In the genomic region with DNA sequence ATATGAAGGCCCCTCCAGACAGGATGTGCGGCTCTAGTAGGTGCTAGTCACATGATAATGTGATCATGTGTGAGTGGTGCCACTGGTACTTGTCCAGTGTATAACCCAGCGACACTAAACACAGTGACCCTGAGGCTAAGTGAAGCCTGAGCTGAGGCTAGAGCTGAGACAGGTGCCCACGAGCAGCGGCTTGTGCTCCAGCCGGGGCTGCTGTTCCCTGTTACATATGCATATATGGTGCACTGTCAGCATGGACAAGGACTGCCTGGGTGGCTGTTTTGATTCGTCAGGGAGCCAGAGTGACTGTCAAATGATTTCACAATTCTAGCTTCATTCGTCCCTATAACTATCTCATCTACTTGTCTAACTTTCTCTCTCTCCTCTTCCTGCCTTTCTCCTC, we compare ENCODE assay signal across 6 cellular contexts. TPM values are rescaled to one million over a fixed set of nuclear protein-coding genes. Genes with fewer than 3 reads are reported as not detected.
DNase-seq lines count a peak whose midpoint lies in the region; ATAC-seq, FAIRE-seq and TF ChIP-seq lines count a peak whose summit lies in the region.
"Not testable (repeated sequence)": the region's sequence is repeated elsewhere in the genome, so short reads cannot be mapped to it uniquely, and the experiment has no call there.

No MANE protein-coding gene starts in this region.

- not testable (repeated sequence) for H3K4me2 ChIP-seq in IMR-90 (ENCODE audit: low read depth, low read length); K562 (ENCODE audit: insufficient read depth, low read length)

- TF ChIP-seq POLR2A in IMR-90 (IDR thresholded peaks at IDR 0.05; ENCODE audit: low read depth, low read length); K562 (conservative IDR thresholded peaks at IDR 0.05): not testable (repeated sequence)

- dilution Hi-C loops in IMR-90 (cut with HindIII; ENCODE audit: low sequenced_read_pairs, unreplicated experiment) = not testable (repeated sequence)

- not testable (repeated sequence) for H4K5ac ChIP-seq in IMR-90 (ENCODE audit: low read depth, low read length)

- WGBS in IMR-90 (ENCODE audit: extremely low coverage in 2 of 2, insufficient read length in 1 of 2), 2 experiments = no CpG with 5 or more reads among the region's 7 CpGs
- WGBS in K562 (ENCODE audit: insufficient coverage, low coverage, missing lambda C conversion rate) = 0% methylated on average over 2 of the region's 7 CpGs

- not testable (repeated sequence) for H4K20me1 ChIP-seq in IMR-90 (ENCODE audit: insufficient read depth, low read length); K562 (replicated peaks; ENCODE audit: control insufficient read depth, insufficient read depth, low read length)

- CTCF ChIA-PET in IMR-90 (lab: Yijun Ruan, JAX); K562 (lab: Yijun Ruan, JAX; ENCODE audit: low intra/inter-chr PET ratio); naive thymus-derived CD4-positive, alpha-beta T cell (lab: Charles Lee): not testable (repeated sequence)

- H2BK5ac ChIP-seq in IMR-90 (ENCODE audit: low read depth, low read length, poor library complexity, severe bottlenecking) = not testable (repeated sequence)

- H3K9me3 Mint-ChIP-seq in naive thymus-derived CD4-positive, alpha-beta T cell = not testable (repeated sequence)

- H2AK5ac ChIP-seq in IMR-90 (ENCODE audit: low read depth, low read length) = not testable (repeated sequence)

- intact Hi-C loops in IMR-90 (cut with micrococcal nuclease); K562 (cut with micrococcal nuclease); left lung (cut with DNase I); naive thymus-derived CD4-positive, alpha-beta T cell (cut with micrococcal nuclease); upper lobe of right lung (cut with DNase I): not testable (repeated sequence)

- H3K9me1 ChIP-seq in IMR-90 (ENCODE audit: insufficient read depth, low read length); K562 (ENCODE audit: control insufficient read depth, insufficient read depth, low read length): not testable (repeated sequence)

- H2AK9ac ChIP-seq in IMR-90 (replicated peaks; ENCODE audit: low read depth, low read length, poor library complexity) = not testable (repeated sequence)

- H3K79me1 ChIP-seq in IMR-90 (ENCODE audit: low read depth in 1 of 2, low read length in 2 of 2) = not testable (repeated sequence)

- not testable (repeated sequence) for H3K4me1 Mint-ChIP-seq in naive thymus-derived CD4-positive, alpha-beta T cell

- POLR2A ChIA-PET in IMR-90 (lab: Charles Lee; ENCODE audit: unreplicated experiment); K562 (lab: Yijun Ruan, JAX); naive thymus-derived CD4-positive, alpha-beta T cell (lab: Charles Lee): not testable (repeated sequence)

- not testable (repeated sequence) for BruUV-seq in IMR-90 (replicated peaks; lab: Mats Ljungman, UMichigan); K562 (replicated peaks; lab: Mats Ljungman, UMichigan)

- not testable (repeated sequence) for H3K27ac Mint-ChIP-seq in naive thymus-derived CD4-positive, alpha-beta T cell

- ATAC-seq in IMR-90 (ENCODE audit: low read depth) (peak; percentile 29; the same call in 1 of the 2 replicates), RWPE2 (ENCODE audit: low read depth) (0 out of 3 replicates have a peak, but pooled peaks have one; percentile 17), K562 (peak; percentile 52; the same call in 2 of the 3 replicates), left lung (peak; percentile 19), upper lobe of right lung (peak; percentile 46)
- peak; percentile 32 for ATAC-seq in naive thymus-derived CD4-positive, alpha-beta T cell

- H3K79me2 ChIP-seq in K562 (ENCODE audit: control insufficient read depth, insufficient read depth, low read length) = not testable (repeated sequence)

- H2AFZ ChIP-seq in IMR-90 (replicated peaks; ENCODE audit: low read length, poor library complexity); K562 (ENCODE audit: low read depth, low read length): not testable (repeated sequence)

- not testable (repeated sequence) for H3K18ac ChIP-seq in IMR-90 (ENCODE audit: low read depth, low read length)

- H3K9me3 ChIP-seq in IMR-90 (ENCODE audit: control insufficient read depth, insufficient read depth, low read length); RWPE2 (ENCODE audit: severe bottlenecking); K562 (replicated peaks; ENCODE audit: control insufficient read depth, insufficient read depth, low read depth, low read length); left lung; naive thymus-derived CD4-positive, alpha-beta T cell (ENCODE audit: control insufficient read depth in 2 of 3, low read length in 3 of 3); upper lobe of right lung: not testable (repeated sequence)

- not testable (repeated sequence) for H3K4ac ChIP-seq in IMR-90 (ENCODE audit: low read depth, low read length)

- FAIRE-seq in K562 (lab: Jason Lieb, UNC) = not testable (repeated sequence)

- H3K27me3 ChIP-seq in IMR-90 (ENCODE audit: control insufficient read depth, insufficient read depth, low read length); RWPE2 (ENCODE audit: insufficient read depth, poor library complexity, severe bottlenecking); left lung; naive thymus-derived CD4-positive, alpha-beta T cell (ENCODE audit: control insufficient read depth in 2 of 2, insufficient read depth in 2 of 2, low read length in 2 of 2); upper lobe of right lung: not testable (repeated sequence)
- peaks cover 11% of the 10 kb centered on the region in 2 experiments for H3K27me3 ChIP-seq in K562 (ENCODE audit: control insufficient read depth in 2 of 2, insufficient read depth in 2 of 2, low read length in 2 of 2)

- not testable (repeated sequence) for H4K91ac ChIP-seq in IMR-90 (ENCODE audit: insufficient read depth, low read depth, low read length)

- not testable (repeated sequence) for H3K14ac ChIP-seq in IMR-90 (replicated peaks; ENCODE audit: low read depth, low read length)

- not testable (repeated sequence) for H3K4me3 Mint-ChIP-seq in naive thymus-derived CD4-positive, alpha-beta T cell

- not testable (repeated sequence) for TF ChIP-seq EP300 in K562 (IDR thresholded peaks at IDR 0.05; ENCODE audit: low read length)

- H3K23ac ChIP-seq in IMR-90 (ENCODE audit: low read depth, low read length) = not testable (repeated sequence)

- H3K36me3 ChIP-seq in IMR-90 (ENCODE audit: control insufficient read depth, insufficient read depth, low read length); RWPE2 (ENCODE audit: low read depth); K562 (ENCODE audit: control insufficient read depth, insufficient read depth, low read length); naive thymus-derived CD4-positive, alpha-beta T cell (ENCODE audit: control insufficient read depth in 2 of 3, insufficient read depth in 3 of 3, low read length in 3 of 3); upper lobe of right lung: not testable (repeated sequence)
- peaks cover 0 to 28% of the 10 kb centered on the region in 2 donors for H3K36me3 ChIP-seq in left lung

- H2BK15ac ChIP-seq in IMR-90 (ENCODE audit: low read depth, low read length) = not testable (repeated sequence)

- not testable (repeated sequence) for H3K27me3 Mint-ChIP-seq in naive thymus-derived CD4-positive, alpha-beta T cell

- not testable (repeated sequence) for DNase-seq in IMR-90; RWPE2 (ENCODE audit: low spot score); K562 (ENCODE audit: extremely low read depth in 1 of 4, low spot score in 3 of 4); left lung; naive thymus-derived CD4-positive, alpha-beta T cell; upper lobe of right lung

- H3K27ac ChIP-seq in IMR-90 (ENCODE audit: insufficient read depth, low read length); RWPE2 (ENCODE audit: poor library complexity, severe bottlenecking); K562 (ENCODE audit: extremely low read depth, low read depth, low read length); left lung; naive thymus-derived CD4-positive, alpha-beta T cell (ENCODE audit: low read depth, low read length); upper lobe of right lung: not testable (repeated sequence)

- not testable (repeated sequence) for H3K36me3 Mint-ChIP-seq in naive thymus-derived CD4-positive, alpha-beta T cell

- not testable (repeated sequence) for TF ChIP-seq RAD21 in IMR-90 (IDR thresholded peaks at IDR 0.05; ENCODE audit: low read length); K562 (CRISPR knock-in tag; conservative IDR thresholded peaks at IDR 0.05 in 1 of 2, IDR thresholded peaks at IDR 0.05 in 1 of 2)

- not testable (repeated sequence) for H2BK120ac ChIP-seq in IMR-90 (ENCODE audit: low read depth, low read length)

- not testable (repeated sequence) for H2BK20ac ChIP-seq in IMR-90 (ENCODE audit: low read depth, low read length)

- not testable (repeated sequence) for H3K4me3 ChIP-seq in IMR-90 (ENCODE audit: insufficient read depth, low read depth, low read length); RWPE2 (ENCODE audit: severe bottlenecking); K562; left lung; naive thymus-derived CD4-positive, alpha-beta T cell (ENCODE audit: low read length); upper lobe of right lung

- not testable (repeated sequence) for H3K4me1 ChIP-seq in IMR-90 (ENCODE audit: control insufficient read depth, insufficient read depth, low read length); RWPE2 (ENCODE audit: insufficient read depth, poor library complexity, severe bottlenecking); K562 (replicated peaks in 1 of 2; ENCODE audit: control insufficient read depth in 2 of 2, insufficient read depth in 2 of 2, low read length in 2 of 2); left lung; naive thymus-derived CD4-positive, alpha-beta T cell (ENCODE audit: control insufficient read depth in 2 of 2, insufficient read depth in 2 of 2, low read length in 2 of 2); upper lobe of right lung

- TF ChIP-seq CTCF in IMR-90 (conservative IDR thresholded peaks at IDR 0.05; ENCODE audit: low read depth, low read length); RWPE2 (IDR thresholded peaks at IDR 0.05; ENCODE audit: poor library complexity, severe bottlenecking); K562 (IDR thresholded peaks at IDR 0.05 in 2 of 3, conservative IDR thresholded peaks at IDR 0.05 in 1 of 3; ENCODE audit: insufficient read depth in 2 of 3, low read depth in 1 of 3, low read length in 3 of 3); left lung (IDR thresholded peaks at IDR 0.05); upper lobe of right lung (IDR thresholded peaks at IDR 0.05): not testable (repeated sequence)

- H3K9ac ChIP-seq in IMR-90 (ENCODE audit: low read depth, low read length); K562 (ENCODE audit: insufficient read depth in 1 of 2, low read depth in 2 of 2, low read length in 2 of 2): not testable (repeated sequence)

- not testable (repeated sequence) for H3K56ac ChIP-seq in IMR-90 (ENCODE audit: extremely low read depth, insufficient read depth, low read length)

- in situ Hi-C loops in IMR-90 (cut with MboI; ENCODE audit: low sequenced_read_pairs) = not testable (repeated sequence)
- in situ Hi-C loops in K562 (cut with MboI) = loop anchor here (25.0 kb wide), 2 partner anchors 220 to 230 kb away; no protein-coding TSS in a partner anchor

- not testable (repeated sequence) for H4K8ac ChIP-seq in IMR-90 (ENCODE audit: low read depth in 2 of 2, low read length in 2 of 2)

RNA-seq across cellular contexts. Expression of gene NAIP, which starts 18.2 kb away (rescaled TPM):
- 1.3 and 1.7 TPM in 2 replicates for total RNA-seq in IMR-90 (2012; rRNA removed)
- polyA plus RNA-seq in IMR-90 (2012; rRNA removed) = 1.3 and 2.2 TPM in 2 replicates
- 0.34 and 0.35 TPM in 2 replicates for polyA plus RNA-seq in IMR-90 (2012; cell fraction: cytosol; rRNA removed)
- 2.2 and 10.1 TPM in 2 replicates for polyA plus RNA-seq in IMR-90 (2012; cell fraction: nucleus; rRNA removed; ENCODE audit: low replicate concordance)
- 18.7 and 27.7 TPM in 2 replicates for total RNA-seq in K562 (2011; cell fraction: chromatin; rRNA removed; ENCODE audit: low replicate concordance)
- 9.2 and 9.8 TPM in 2 replicates for total RNA-seq in K562 (2011; cell fraction: nucleolus; rRNA removed)
- 27.1 and 39.6 TPM in 2 replicates for total RNA-seq in K562 (2011; cell fraction: nucleoplasm; rRNA removed)
- total RNA-seq in K562 (2014; rRNA removed) = 1.5 and 2.8 TPM in 2 replicates
- total RNA-seq in K562 (2014; rRNA removed; fragmentation: Illumina TruSeq; extraction: Trizol) = 6.3 and 6.4 TPM in 2 replicates
- 4.8 and 6.2 TPM in 2 replicates for total RNA-seq in K562 (2015; rRNA removed; fragmentation: Illumina TruSeq; extraction: Trizol)
- total RNA-seq in K562 (2021) = 2.9 and 3.6 TPM in 2 replicates
- polyA plus RNA-seq in K562 (2011; rRNA removed) = 4.1 and 4.3 TPM in 2 replicates
- 0.73 and 1.5 TPM in 2 replicates for polyA plus RNA-seq in K562 (2011; cell fraction: cytosol; rRNA removed)
- polyA plus RNA-seq in K562 (2011; cell fraction: nucleus; rRNA removed) = 5.1 and 5.5 TPM in 2 replicates
- 3.6 and 6.6 TPM in 2 replicates for polyA plus RNA-seq in K562 (2012)
- 2.6 and 4.0 TPM in 2 replicates for polyA plus RNA-seq in K562 (2014; fragmentation: Illumina TruSeq; extraction: Trizol)
- polyA plus RNA-seq in K562 (2014; fragmentation: Nextera tagmentation; extraction: Ambion mirVana) = 1 to 10 TPM; 2.1 to 2.4 TPM
- polyA plus RNA-seq in K562 (2014; rRNA removed) = 3.3 and 3.6 TPM in 2 replicates
- polyA minus RNA-seq in K562 (2011; rRNA and poly(A)+ RNA removed) = 4.1 and 9.9 TPM in 2 replicates
- polyA minus RNA-seq in K562 (2011; cell fraction: cytosol; rRNA and poly(A)+ RNA removed) = 0.64 and 0.95 TPM in 2 replicates
- 4.4 and 6.3 TPM in 2 replicates for polyA minus RNA-seq in K562 (2011; cell fraction: nucleus; rRNA and poly(A)+ RNA removed)
- total RNA-seq in left lung = 10 to 100 TPM; 18.7 to 88.4 TPM
- 10 to 100 TPM; 13.7 to 69.9 (median 48.2) TPM for total RNA-seq in naive thymus-derived CD4-positive, alpha-beta T cell
- 1 to 10 TPM; 1.2 to 2.2 TPM for polyA plus RNA-seq in naive thymus-derived CD4-positive, alpha-beta T cell
- total RNA-seq in upper lobe of right lung = 28.8 TPM
